ENCODE assay signal across 8 cellular contexts in genomic region chr17:17859909-17860760, GRCh38. TPM values are rescaled to one million over a fixed set of nuclear protein-coding genes. Genes with fewer than 3 reads are reported as not detected.
A peak's percentile ranks its signal among the peaks of the same experiment; 100 is the strongest.
DNase-seq lines count a peak whose midpoint lies in the region; ATAC-seq and TF ChIP-seq lines count a peak whose summit lies in the region.

No MANE protein-coding gene starts in this region.

- no peak overlapping the region for H3K4me3 ChIP-seq in BJ (ENCODE audit: low read depth, low read length)

- peaks cover 3% of the 10 kb centered on the region for H3K36me3 ChIP-seq in BJ (ENCODE audit: control insufficient read depth, insufficient read depth, low read length)

- H3K27me3 ChIP-seq in BJ (ENCODE audit: control insufficient read depth, insufficient read depth, low read length): no peaks in the 10 kb centered on the region

- TF ChIP-seq CTCF in BJ (IDR thresholded peaks at IDR 0.05; ENCODE audit: insufficient read depth, low read depth, low read length) (peak; percentile 96), GM20000 (IDR thresholded peaks at IDR 0.05; ENCODE audit: extremely low read depth, missing control alignments) (peak; percentile 93)

- CTCF ChIA-PET in BJ (lab: Yijun Ruan, JAX): interaction anchor here (0.6 to 6.9 kb wide), 21 partner anchors 10 to 185 kb away, joined by 3 to 78 read pairs (median 5); partner anchors contain the start of gene SREBF1

- no peak for ATAC-seq in GM21529 (IDR thresholded peaks at IDR 0.05; ENCODE audit: unreplicated experiment)

- DNase-seq in BJ (ENCODE audit: low read depth): no peak
- DNase-seq in GM20000 (ENCODE audit: low spot score): peak; percentile 79
- peak; percentile 67 for DNase-seq in NCI-H460 (ENCODE audit: extremely low read depth, low read depth)
- peak; percentile 35 to 54 for DNase-seq in activated CD8-positive, alpha-beta memory T cell treated with anti-CD3 and anti-CD28 coated beads for 4 hours (ENCODE audit: low read depth in 2 of 2)
- peak; percentile 91 for DNase-seq in epidermal melanocyte (ENCODE audit: insufficient read length, low spot score)
- DNase-seq in myocyte (ENCODE audit: low read depth): peak; percentile 71
- peak; percentile 56 for DNase-seq in stimulated activated naive CD4-positive, alpha-beta T cell treated with Interleukin-2 at 50 U/mL for 16 hours (lab: John Stamatoyannopoulos, UW)

- POLR2A ChIA-PET in BJ (lab: Charles Lee): no interaction called here

RNA-seq across cellular contexts. Expression of gene SREBF1, which starts 23.3 kb away (rescaled TPM):
- polyA plus RNA-seq in BJ (2011; rRNA removed): 14.2 and 27.7 TPM in 2 replicates
- 21.8 and 36.8 TPM in 2 replicates for polyA minus RNA-seq in BJ (2011; rRNA and poly(A)+ RNA removed)
- 72.5 and 74.8 TPM in 2 replicates for total RNA-seq in NCI-H460 (2014; rRNA removed; shearing (Covaris generic))
- polyA plus RNA-seq in NCI-H460 (2014; cell fraction: nucleus; rRNA removed): 528 and 537 TPM in 2 replicates
- total RNA-seq in myocyte: 153 and 348 TPM in 2 replicates
- 82.8 TPM for polyA plus RNA-seq in myocyte (2012)
